In the genomic region with DNA sequence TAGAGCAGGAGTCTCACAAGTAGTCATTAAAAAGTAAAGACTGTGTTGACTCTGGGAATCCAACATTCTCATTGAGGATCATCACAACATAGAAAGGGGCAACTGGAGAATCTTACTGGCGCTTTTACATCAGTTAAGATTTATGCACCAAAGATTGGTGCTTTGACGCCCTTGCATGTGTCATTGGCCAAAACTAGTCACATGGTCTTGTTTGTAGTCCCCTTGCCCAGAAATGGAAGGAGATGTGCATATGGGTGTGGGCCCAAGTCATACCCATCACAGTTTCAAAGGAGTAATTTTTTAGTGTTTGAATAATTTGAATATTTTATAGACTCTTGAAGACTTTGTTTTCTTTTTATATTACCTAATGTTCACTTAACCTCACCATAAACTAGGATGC, we compare ENCODE assay signal across 25 cellular contexts.
"Had no signal": no experiment of that assay in that cellular context is flagged by ENCODE, and none has a peak within 500 bp of the region (broad histone marks: within the 10 kb centered on the region; RNA-seq: fewer than 3 reads in every experiment).

No MANE protein-coding gene starts in this region.

- H3K4me1 Mint-ChIP-seq: naive B cell had no signal

- H3K4me1 ChIP-seq: colonic mucosa, esophagus squamous epithelium, gastrocnemius medialis, heart right ventricle, left lung, lower lobe of right lung had no signal

- H3K36me3 ChIP-seq: colonic mucosa, esophagus squamous epithelium, gastrocnemius medialis, left lung, lower lobe of right lung had no signal

- H3K27me3 Mint-ChIP-seq: dendritic cell treated with granulocyte-macrophage colony-stimulating factor and Interleukin-4, amounts not matched to agents 40 ng/mL and 50 ng/mL, for 4 days; effector memory CD8-positive, alpha-beta T cell; naive B cell had no signal

- H3K27ac ChIP-seq: colonic mucosa, epithelial cell of prostate, esophagus squamous epithelium, gastrocnemius medialis, heart right ventricle, left lung, lower lobe of right lung had no signal

- H3K27me3 ChIP-seq: colonic mucosa, esophagus squamous epithelium, gastrocnemius medialis, heart right ventricle, left lung had no signal

- DNase-seq: colonic mucosa; cortex of kidney; effector CD8-positive, alpha-beta T cell; effector memory CD8-positive, alpha-beta T cell; endodermal cell; erythroblast; esophagus squamous epithelium; foreskin fibroblast; foreskin melanocyte; gastrocnemius medialis; glutamatergic neuron; head of caudate nucleus; heart right ventricle; hippocampal formation; left cardiac atrium; left lung; left ventricle myocardium superior; lower lobe of right lung; mesenchymal stem cell; mucosa of descending colon; naive B cell had no signal

- H3K4me3 ChIP-seq: colonic mucosa, esophagus squamous epithelium, gastrocnemius medialis, heart right ventricle, left lung, lower lobe of right lung, mucosa of descending colon had no signal

- H3K36me3 Mint-ChIP-seq: mesothelial cell of epicardium, naive B cell had no signal

- H3K27ac Mint-ChIP-seq: dendritic cell treated with granulocyte-macrophage colony-stimulating factor and Interleukin-4, amounts not matched to agents 40 ng/mL and 50 ng/mL, for 4 days; effector memory CD8-positive, alpha-beta T cell; endodermal cell; mesothelial cell of epicardium; naive B cell had no signal

- ATAC-seq: effector memory CD8-positive, alpha-beta T cell; esophagus mucosa; gastrocnemius medialis; heart right ventricle; left cardiac atrium; left lung; left ventricle myocardium superior; lower lobe of right lung; mucosa of descending colon had no signal

- H3K4me3 Mint-ChIP-seq: dendritic cell treated with granulocyte-macrophage colony-stimulating factor and Interleukin-4, amounts not matched to agents 40 ng/mL and 50 ng/mL, for 4 days; effector memory CD8-positive, alpha-beta T cell; endodermal cell; mesothelial cell of epicardium; naive B cell had no signal

- H3K9me3 ChIP-seq: colonic mucosa, esophagus squamous epithelium, gastrocnemius medialis, heart right ventricle, lower lobe of right lung, mucosa of descending colon had no signal

- H3K9me3 Mint-ChIP-seq: endodermal cell, mesothelial cell of epicardium had no signal
